8 cellular contexts compared by ENCODE assay signal in the genomic region with DNA sequence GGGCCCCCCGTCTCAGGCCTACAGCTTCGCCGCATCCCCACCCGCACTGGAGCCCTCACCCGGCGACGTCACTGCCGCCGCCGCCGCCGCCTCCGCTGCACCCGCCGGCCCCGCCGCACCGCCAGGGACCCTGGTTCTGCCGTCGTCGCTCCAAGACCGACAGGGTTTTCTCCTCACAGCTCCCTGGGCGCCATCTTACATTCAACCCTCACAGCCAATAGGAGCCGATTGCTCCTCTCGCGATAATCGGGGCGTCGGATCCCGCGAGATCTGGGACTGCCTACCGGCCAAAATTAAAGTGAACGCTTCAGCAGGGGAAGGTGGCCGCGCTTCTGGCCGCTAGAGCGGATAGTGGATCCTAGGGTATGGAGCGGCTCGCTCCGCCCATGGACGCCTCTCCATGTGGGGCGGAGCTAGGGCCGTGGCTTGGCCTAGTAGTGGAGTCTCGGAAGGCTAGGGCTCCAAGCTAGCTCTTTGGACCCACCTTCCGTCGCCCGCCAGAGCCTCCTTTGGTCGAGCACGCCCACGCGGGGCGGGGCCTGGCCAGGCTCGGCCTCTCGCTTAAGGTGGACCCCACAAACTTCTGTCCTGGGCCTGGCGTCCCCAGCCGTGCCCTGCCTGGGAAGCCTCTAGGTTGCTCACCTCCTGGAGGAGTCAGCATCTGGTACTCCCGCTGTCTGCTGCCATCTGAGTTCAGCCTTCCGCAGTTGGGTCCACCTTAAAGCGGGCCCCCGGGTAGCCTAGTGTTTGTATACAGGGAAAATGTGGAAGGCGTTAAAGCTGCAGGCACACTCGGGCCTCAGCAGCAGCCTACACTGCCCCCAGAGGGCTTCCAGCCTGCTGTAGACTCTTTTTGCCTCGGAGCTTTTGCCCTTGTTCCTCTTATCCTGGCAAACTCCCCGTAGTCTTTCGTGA. TPM values are rescaled to one million over a fixed set of nuclear protein-coding genes. Genes with fewer than 3 reads are reported as not detected.
DNase-seq lines count a peak whose midpoint lies in the region; ATAC-seq and TF ChIP-seq lines count a peak whose summit lies in the region.

A gene with protein sequence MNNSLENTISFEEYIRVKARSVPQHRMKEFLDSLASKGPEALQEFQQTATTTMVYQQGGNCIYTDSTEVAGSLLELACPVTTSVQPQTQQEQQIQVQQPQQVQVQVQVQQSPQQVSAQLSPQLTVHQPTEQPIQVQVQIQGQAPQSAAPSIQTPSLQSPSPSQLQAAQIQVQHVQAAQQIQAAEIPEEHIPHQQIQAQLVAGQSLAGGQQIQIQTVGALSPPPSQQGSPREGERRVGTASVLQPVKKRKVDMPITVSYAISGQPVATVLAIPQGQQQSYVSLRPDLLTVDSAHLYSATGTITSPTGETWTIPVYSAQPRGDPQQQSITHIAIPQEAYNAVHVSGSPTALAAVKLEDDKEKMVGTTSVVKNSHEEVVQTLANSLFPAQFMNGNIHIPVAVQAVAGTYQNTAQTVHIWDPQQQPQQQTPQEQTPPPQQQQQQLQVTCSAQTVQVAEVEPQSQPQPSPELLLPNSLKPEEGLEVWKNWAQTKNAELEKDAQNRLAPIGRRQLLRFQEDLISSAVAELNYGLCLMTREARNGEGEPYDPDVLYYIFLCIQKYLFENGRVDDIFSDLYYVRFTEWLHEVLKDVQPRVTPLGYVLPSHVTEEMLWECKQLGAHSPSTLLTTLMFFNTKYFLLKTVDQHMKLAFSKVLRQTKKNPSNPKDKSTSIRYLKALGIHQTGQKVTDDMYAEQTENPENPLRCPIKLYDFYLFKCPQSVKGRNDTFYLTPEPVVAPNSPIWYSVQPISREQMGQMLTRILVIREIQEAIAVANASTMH (minus strand): TSS at position 219 of the 915 bp plus-strand sequence. CDS start 17,054 bp downstream, outside the sequence.

- 0 to 1% (median 0%) methylated on average over 20 to 65 of the region's 65 CpGs for WGBS in adrenal gland, 4 donors
- WGBS in heart left ventricle, 4 donors, result 0 to 1% (median 0%) methylated on average over 10 to 65 of the region's 65 CpGs

- in situ Hi-C loops in GM13976 (cut with MboI; ENCODE audit: low sequenced_read_pairs, unreplicated experiment), result no loop called here

- intact Hi-C loops in adrenal gland (cut with DNase I) (no loop called here), heart left ventricle (cut with DNase I) (loop anchor here in 6 of 10 donors (1.0 to 10.0 kb wide), 7 partner anchors 10 to 109 kb away; a partner anchor contains a TSS), posterior vena cava (cut with DNase I) (loop anchor here (5.0 to 10.0 kb wide), 2 partner anchors 72 to 351 kb away; a partner anchor contains a TSS), upper lobe of right lung (cut with DNase I) (no loop called here)

- H3K27me3 ChIP-seq in adrenal gland (no peaks in the 10 kb centered on the region), heart left ventricle (no peaks in the 10 kb centered on the region), upper lobe of right lung (no peaks in the 10 kb centered on the region)

- ATAC-seq in HG02870 (IDR thresholded peaks at IDR 0.05; ENCODE audit: unreplicated experiment) (peak; percentile 79), heart left ventricle (peak; percentile 89 to 95 (median 94)), upper lobe of right lung (peak; percentile 93)

- H3K27ac ChIP-seq in adrenal gland (peak within 1 kb of the TSS; percentile 86 to 98 (median 96)), heart left ventricle (peak within 1 kb of the TSS; percentile 86 to 99 (median 94)), upper lobe of right lung (peak within 1 kb of the TSS; percentile 89)

- peak; percentile 73 to 91 for TF ChIP-seq POLR2A in adrenal gland (IDR thresholded peaks at IDR 0.05)
- TF ChIP-seq POLR2A in heart left ventricle (IDR thresholded peaks at IDR 0.05), result peak in 1 of 2 donors; percentile 47

- DNase-seq in GM13976 (ENCODE audit: low spot score), result peak; percentile 94
- peak; percentile 95 for DNase-seq in NCI-H146 (lab: John Stamatoyannopoulos, UW)
- peak; percentile 86 to 97 (median 93) for DNase-seq in T-helper 1 cell
- peak; percentile 97 to 99 (median 98) for DNase-seq in adrenal gland
- peak; percentile 98 for DNase-seq in heart left ventricle
- peak; percentile 99 for DNase-seq in posterior vena cava (ENCODE audit: low spot score)
- peak; percentile 98 for DNase-seq in upper lobe of right lung

- peaks cover 0 to 30% of the 10 kb centered on the region in 2 donors for H3K36me3 ChIP-seq in adrenal gland (replicated peaks in 1 of 2)
- H3K36me3 ChIP-seq in heart left ventricle, result peaks cover 0 to 53% (median 40%) of the 10 kb centered on the region in 9 donors
- peaks cover 23% of the 10 kb centered on the region for H3K36me3 ChIP-seq in upper lobe of right lung

- H3K9me3 ChIP-seq in adrenal gland (replicated peaks in 1 of 3), result no peaks in the 10 kb centered on the region
- no peaks in the 10 kb centered on the region for H3K9me3 ChIP-seq in heart left ventricle
- no peaks in the 10 kb centered on the region for H3K9me3 ChIP-seq in upper lobe of right lung

- peak within 1 kb of the TSS; percentile 79 to 94 (median 92) for H3K4me3 ChIP-seq in adrenal gland
- H3K4me3 ChIP-seq in heart left ventricle, result peak within 1 kb of the TSS; percentile 63 to 100 (median 94)
- H3K4me3 ChIP-seq in upper lobe of right lung, result peak within 1 kb of the TSS; percentile 77

- TF ChIP-seq CTCF in GM13976 (IDR thresholded peaks at IDR 0.05; ENCODE audit: borderline replicate concordance, control extremely low read depth, extremely low read depth, insufficient read depth, missing control alignments) (peak; percentile 27), adrenal gland (IDR thresholded peaks at IDR 0.05) (peak; percentile 38 to 59 (median 52)), heart left ventricle (IDR thresholded peaks at IDR 0.05) (peak in 11 of 12 donors; percentile 14 to 74 (median 52)), upper lobe of right lung (IDR thresholded peaks at IDR 0.05) (peak; percentile 48)

- H3K4me1 ChIP-seq in adrenal gland (replicated peaks in 1 of 2) (peaks cover 21 to 48% of the 10 kb centered on the region in 2 donors), heart left ventricle (peaks cover 0 to 62% (median 41%) of the 10 kb centered on the region in 12 donors), upper lobe of right lung (peaks cover 32% of the 10 kb centered on the region)

RNA-seq across cellular contexts. Expression of the gene that starts here (rescaled TPM):
- total RNA-seq in adrenal gland, result 100 to 1,000 TPM in 1 of 8 donors, 10 to 100 TPM in 7; 63.0 to 101 (median 85.4) TPM
- polyA plus RNA-seq in adrenal gland, result 10 to 100 TPM; 46.2 to 90.4 (median 69.0) TPM
- total RNA-seq in heart left ventricle, result 10 to 100 TPM; 44.6 to 91.6 (median 55.5) TPM
- 10 to 100 TPM; 20.0 to 31.2 TPM for polyA plus RNA-seq in heart left ventricle
- 10 to 100 TPM; 73.4 to 93.2 TPM for total RNA-seq in posterior vena cava
- 83.9 TPM for total RNA-seq in upper lobe of right lung

Comparison
In these comparisons a context has a peak if more than half of its experiments do, and no peak if none do; other contexts are left out.
1. Peak in every context shown above with its lines: DNase-seq, ATAC-seq, H3K4me3 ChIP-seq and H3K27ac ChIP-seq.
2. intact Hi-C loops: an anchor here in heart left ventricle (1.0 to 10.0 kb wide) and posterior vena cava (5.0 to 10.0 kb wide); none called in adrenal gland and upper lobe of right lung.